In genomic region chr16:1262210-1262845, GRCh38 we compare ENCODE assay signal across 18 cellular contexts. TPM values are rescaled to one million over a fixed set of nuclear protein-coding genes. Genes with fewer than 3 reads are reported as not detected.
"Had no signal": no experiment of that assay in that cellular context is flagged by ENCODE, and none has a peak within 500 bp of the region (broad histone marks: within the 10 kb centered on the region; RNA-seq: fewer than 3 reads in every experiment).

No MANE protein-coding gene starts in this region.

- H3K36me3 ChIP-seq: SJSA1 had no signal

- H3K4me3 ChIP-seq: SJSA1, SK-N-MC had no signal

- H3K9me3 ChIP-seq: SJSA1 had no signal

- DNase-seq: KBM-7, MV-4-11, NCI-H1048, NCI-H1105, NCI-H1436 treated with DMSO at 0.1 percent for 48 hours, NCI-H1694 treated with DMSO at 0.1 percent for 48 hours, NCI-H1930, NCI-H2227 treated with DMSO at 0.1 percent for 48 hours, NCI-H524 treated with DMSO at 0.1 percent for 48 hours, NCI-H774, Right ventricle myocardium superior, SIG-M5 had no signal

- H3K27ac ChIP-seq: HL-60, SJSA1, SK-N-MC had no signal

- H3K4me1 ChIP-seq: SJSA1 had no signal

RNA-seq across cellular contexts. Expression of gene TPSD1, which starts 6.5 kb away (rescaled TPM):
- total RNA-seq: LHCN-M2, MCF 10A, NCI-H460, SJSA1 had no signal

RNA-seq across cellular contexts. Expression of gene TPSAB1, which starts 21.8 kb away (rescaled TPM):
- total RNA-seq: LHCN-M2, MCF 10A, NCI-H460, SJSA1 had no signal

RNA-seq across cellular contexts. Expression of gene TPSB2, which starts 32.3 kb away (rescaled TPM):
- total RNA-seq: LHCN-M2, MCF 10A, NCI-H460, SJSA1 had no signal

RNA-seq across cellular contexts. Expression of gene TPSG1, which starts 37.3 kb away (rescaled TPM):
- total RNA-seq: LHCN-M2, MCF 10A, NCI-H460, SJSA1 had no signal
